17 cellular contexts compared by ENCODE assay signal in the genomic region with DNA sequence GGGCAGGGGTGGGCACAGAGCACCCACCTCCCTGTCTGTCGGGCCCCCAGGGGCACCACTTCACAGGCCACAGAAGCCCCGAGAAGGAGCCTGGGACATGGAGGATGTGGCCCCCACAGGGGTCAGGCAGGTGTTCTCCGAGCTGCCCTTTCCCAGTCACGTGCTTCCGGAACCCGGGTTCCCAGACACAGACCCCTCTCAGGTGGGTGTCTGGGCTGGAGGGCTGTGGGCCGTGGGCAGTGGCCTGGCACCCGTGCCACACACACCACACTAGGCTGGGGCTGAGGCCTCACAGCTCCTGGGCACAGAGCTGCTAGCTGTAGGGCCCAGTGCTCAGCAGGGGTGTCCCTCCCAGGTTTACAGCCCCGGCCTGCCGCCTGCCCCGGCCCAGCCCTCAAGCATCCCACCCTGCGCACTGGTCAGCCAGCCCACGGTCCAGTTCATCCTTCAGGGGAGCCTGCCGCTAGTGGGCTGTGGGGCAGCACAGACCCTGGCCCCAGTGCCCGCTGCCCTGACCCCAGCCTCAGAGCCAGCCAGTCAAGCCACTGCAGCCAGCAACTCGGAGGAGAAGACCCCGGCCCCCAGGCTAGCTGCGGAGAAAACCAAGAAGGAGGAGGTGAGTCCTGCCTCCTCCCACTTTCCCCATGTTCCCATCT. TPM values are rescaled to one million over a fixed set of nuclear protein-coding genes. Genes with fewer than 3 reads are reported as not detected.
"Had no signal": no experiment of that assay in that cellular context is flagged by ENCODE, and none has a peak within 500 bp of the region (broad histone marks: within the 10 kb centered on the region; RNA-seq: fewer than 3 reads in every experiment).

No MANE protein-coding gene starts in this region.

- H3K4me1 ChIP-seq: neural progenitor cell, parathyroid adenoma had no signal

- H3K9me3 ChIP-seq: gastrocnemius medialis, heart right ventricle, uterus had no signal

- H3K27ac Mint-ChIP-seq: activated B cell treated with CpG ODN at 0.5 μM for 24 hours, neural progenitor cell, T-helper 17 cell had no signal

- H3K27me3 ChIP-seq: gastrocnemius medialis, heart right ventricle, neural progenitor cell, uterus had no signal

- H3K9me3 Mint-ChIP-seq: activated B cell treated with CpG ODN at 0.5 μM for 24 hours; activated T-cell treated with anti-CD3 and anti-CD28 coated beads, Interleukin-2, amount 50 U/mL, for 4 hours; neural progenitor cell had no signal

- H3K4me1 Mint-ChIP-seq: neural progenitor cell had no signal

- H3K27me3 Mint-ChIP-seq: activated B cell treated with CpG ODN at 0.5 μM for 24 hours, T-helper 17 cell had no signal

- H3K4me3 Mint-ChIP-seq: activated B cell treated with CpG ODN at 0.5 μM for 24 hours; activated T-cell treated with anti-CD3 and anti-CD28 coated beads, Interleukin-2, amount 50 U/mL, for 4 hours; T-helper 17 cell had no signal

- H3K4me3 ChIP-seq: coronary artery, gastrocnemius medialis, heart right ventricle, neural progenitor cell, uterus had no signal

- ATAC-seq: activated T-cell treated with anti-CD3 and anti-CD28 coated beads, Interleukin-2, amount 50 U/mL, for 4 hours; gastrocnemius medialis; heart right ventricle; T-helper 17 cell had no signal

- H3K36me3 ChIP-seq: neural progenitor cell, uterus had no signal

- H3K27ac ChIP-seq: coronary artery, epithelial cell of prostate, heart right ventricle, neural progenitor cell, parathyroid adenoma, uterus had no signal

- H3K9ac ChIP-seq: neural progenitor cell, parathyroid adenoma had no signal

- DNase-seq: activated B cell treated with CpG ODN at 0.5 μM for 24 hours; activated CD4-positive, alpha-beta T cell treated with anti-CD3 and anti-CD28 coated beads, Interleukin-2, amount 50 U/mL, for 4 hours; activated T-cell treated with anti-CD3 and anti-CD28 coated beads, Interleukin-2, amount 50 U/mL, for 4 hours; caudate nucleus; effector memory CD4-positive, alpha-beta T cell; gastrocnemius medialis; heart right ventricle; mesenchymal stem cell; stimulated activated CD4-positive, alpha-beta T cell treated with anti-CD3 and anti-CD28 coated beads, Interleukin-4, amount 100 ng/mL, for 1 hour; stimulated activated CD8-positive, alpha-beta memory T cell treated with anti-CD3 and anti-CD28 coated beads, Interleukin-4, amount 100 ng/mL, for 48 hours; T-helper 17 cell; uterus had no signal

RNA-seq across cellular contexts. Expression of a gene that starts 14.5 kb away (rescaled TPM):
- total RNA-seq: activated B cell treated with CpG ODN at 0.5 μM for 24 hours; activated T-cell treated with anti-CD3 and anti-CD28 coated beads, Interleukin-2, amount 50 U/mL, for 4 hours; heart right ventricle; T-helper 17 cell had no signal
- polyA plus RNA-seq: heart right ventricle had no signal

RNA-seq across cellular contexts. Expression of a gene that starts 16.7 kb away (rescaled TPM):
- total RNA-seq: activated B cell treated with CpG ODN at 0.5 μM for 24 hours; activated T-cell treated with anti-CD3 and anti-CD28 coated beads, Interleukin-2, amount 50 U/mL, for 4 hours; gastrocnemius medialis; renal cortical epithelial cell; T-helper 17 cell; uterus had no signal

RNA-seq across cellular contexts. Expression of a gene that starts 26.8 kb away (rescaled TPM):
- total RNA-seq: gastrocnemius medialis had no signal
